ENCODE assay signal across 18 cellular contexts in genomic region chr3:23751485-23751811, GRCh38. TPM values are rescaled to one million over a fixed set of nuclear protein-coding genes. Genes with fewer than 3 reads are reported as not detected.
DNase-seq lines count a peak whose midpoint lies in the region; ATAC-seq, FAIRE-seq and TF ChIP-seq lines count a peak whose summit lies in the region.
"Had no signal": no experiment of that assay in that cellular context is flagged by ENCODE, and none has a peak within 500 bp of the region (broad histone marks: within the 10 kb centered on the region; RNA-seq: fewer than 3 reads in every experiment).

No MANE protein-coding gene starts in this region.

- H3K4me1 ChIP-seq in breast epithelium: no peaks in the 10 kb centered on the region
- H3K4me1 ChIP-seq in body of pancreas: no peaks in the 10 kb centered on the region

- no peak for TF ChIP-seq CTCF in MCF 10A (IDR thresholded peaks at IDR 0.05; ENCODE audit: unreplicated experiment)
- no peak for TF ChIP-seq CTCF in breast epithelium (IDR thresholded peaks at IDR 0.05)
- TF ChIP-seq CTCF in choroid plexus epithelial cell (conservative IDR thresholded peaks at IDR 0.05; ENCODE audit: low read depth, low read length): no peak
- no peak for TF ChIP-seq CTCF in body of pancreas (IDR thresholded peaks at IDR 0.05)

- H3K9me3 Mint-ChIP-seq in MCF 10A (ENCODE audit: unreplicated experiment): no peaks in the 10 kb centered on the region
- H3K9me3 Mint-ChIP-seq: activated naive CD4-positive, alpha-beta T cell treated with anti-CD3 and anti-CD28 coated beads for 36 hours had no signal

- no peak for FAIRE-seq in urothelium cell line (lab: Jason Lieb, UNC)
- FAIRE-seq: A204.1, colon had no signal

- CTCF ChIA-PET in MCF 10A (lab: Yijun Ruan, JAX): interaction anchor here (0.5 to 2.7 kb wide), 2 partner anchors 10 to 1635 kb away, joined by 3 to 11 read pairs; no protein-coding TSS in a partner anchor

- H3K36me3 Mint-ChIP-seq in MCF 10A (ENCODE audit: insufficient read depth, unreplicated experiment): no peaks in the 10 kb centered on the region

- H3K27ac ChIP-seq in breast epithelium (no peak overlapping the region), body of pancreas (no peak overlapping the region)
- H3K27ac ChIP-seq: upper lobe of left lung had no signal

- no peak for ATAC-seq in body of pancreas
- no peak for ATAC-seq in GM19324 (IDR thresholded peaks at IDR 0.05; ENCODE audit: low FRiP score, unreplicated experiment)
- ATAC-seq: left lobe of liver had no signal

- WGBS in body of pancreas, 2 donors: 50 to 59% methylated on average over 3 of the region's 3 CpGs

- DNase-seq in MCF 10A (ENCODE audit: unreplicated experiment) (no peak), breast epithelium (ENCODE audit: low spot score in 2 of 2) (no peak), choroid plexus epithelial cell (ENCODE audit: low read depth) (peak; percentile 64), iris pigment epithelial cell (ENCODE audit: low read depth) (peak; percentile 37), urothelium cell line (ENCODE audit: low spot score) (peak; percentile 50), body of pancreas (no peak), UCSD-AML1 (lab: John Stamatoyannopoulos, UW; ENCODE audit: unreplicated experiment) (no peak)
- DNase-seq: activated naive CD4-positive, alpha-beta T cell treated with anti-CD3 and anti-CD28 coated beads for 36 hours; DMS 273 treated with DMSO at 0.1 percent for 48 hours; NCI-H1092; NCI-H774; SIG-M5; stimulated activated CD8-positive, alpha-beta memory T cell treated with anti-CD3 and anti-CD28 coated beads, Interleukin-4, amount 100 ng/mL, for 48 hours had no signal

- H3K9me3 ChIP-seq in breast epithelium: no peaks in the 10 kb centered on the region
- H3K9me3 ChIP-seq in body of pancreas: no peaks in the 10 kb centered on the region
- H3K9me3 ChIP-seq: upper lobe of left lung had no signal

- peaks cover 23% of the 10 kb centered on the region for H3K4me1 Mint-ChIP-seq in MCF 10A (ENCODE audit: insufficient read depth, unreplicated experiment)

- POLR2A ChIA-PET in MCF 10A (lab: Yijun Ruan, JAX): no interaction called here

- no peaks in the 10 kb centered on the region for H3K36me3 ChIP-seq in breast epithelium
- no peaks in the 10 kb centered on the region for H3K36me3 ChIP-seq in body of pancreas (replicated peaks in 1 of 2; ENCODE audit: insufficient read depth in 1 of 2, low read depth in 2 of 2)
- H3K36me3 ChIP-seq: upper lobe of left lung had no signal

- no TSS peak for BruUV-seq in MCF 10A (replicated peaks; lab: Mats Ljungman, UMichigan)

- H3K27me3 ChIP-seq in breast epithelium (no peaks in the 10 kb centered on the region), body of pancreas (no peaks in the 10 kb centered on the region)
- H3K27me3 ChIP-seq: upper lobe of left lung had no signal

- TF ChIP-seq POLR2A in breast epithelium (IDR thresholded peaks at IDR 0.05): no peak
- no peak for TF ChIP-seq POLR2A in body of pancreas (IDR thresholded peaks at IDR 0.05)

- no peak overlapping the region for H3K4me3 Mint-ChIP-seq in MCF 10A (ENCODE audit: unreplicated experiment)
- H3K4me3 Mint-ChIP-seq: activated naive CD4-positive, alpha-beta T cell treated with anti-CD3 and anti-CD28 coated beads for 36 hours had no signal

- no peak overlapping the region for H3K4me3 ChIP-seq in breast epithelium
- no peak overlapping the region for H3K4me3 ChIP-seq in choroid plexus epithelial cell (ENCODE audit: low read depth, low read length)
- H3K4me3 ChIP-seq in body of pancreas: no peak overlapping the region
- H3K4me3 ChIP-seq: upper lobe of left lung had no signal

- intact Hi-C loops in MCF 10A (cut with micrococcal nuclease): no loop called here
- intact Hi-C loops in breast epithelium (cut with DNase I; ENCODE audit: low total_unique reads): no loop called here
- intact Hi-C loops in body of pancreas (cut with DNase I): no loop called here

- no peaks in the 10 kb centered on the region for H3K27me3 Mint-ChIP-seq in MCF 10A (ENCODE audit: insufficient read depth, unreplicated experiment)

- H3K27ac Mint-ChIP-seq in MCF 10A (ENCODE audit: low read depth, unreplicated experiment): peak overlapping the region; percentile 39
- H3K27ac Mint-ChIP-seq: activated naive CD4-positive, alpha-beta T cell treated with anti-CD3 and anti-CD28 coated beads for 36 hours had no signal

RNA-seq across cellular contexts. Expression of gene UBE2E1, which starts 54.3 kb away (rescaled TPM):
- 128 and 130 TPM in 2 replicates for total RNA-seq in MCF 10A (2022)
- total RNA-seq in breast epithelium: 100 to 1,000 TPM in 2 of 3 donors, 10 to 100 TPM in 1; 86.4 to 127 (median 111) TPM
- 10 to 100 TPM; 21.1 to 30.9 TPM for total RNA-seq in body of pancreas

Comparison
In these comparisons a context has a peak if more than half of its experiments do, and no peak if none do; other contexts are left out.
1. DNase-seq: peak in choroid plexus epithelial cell (single experiment), iris pigment epithelial cell (single experiment) and urothelium cell line (single experiment); none in MCF 10A (single experiment), breast epithelium (0 of 2), body of pancreas (0 of 4) and UCSD-AML1 (single experiment).